Comparison of ENCODE assay signal across 29 cellular contexts in the genomic region with DNA sequence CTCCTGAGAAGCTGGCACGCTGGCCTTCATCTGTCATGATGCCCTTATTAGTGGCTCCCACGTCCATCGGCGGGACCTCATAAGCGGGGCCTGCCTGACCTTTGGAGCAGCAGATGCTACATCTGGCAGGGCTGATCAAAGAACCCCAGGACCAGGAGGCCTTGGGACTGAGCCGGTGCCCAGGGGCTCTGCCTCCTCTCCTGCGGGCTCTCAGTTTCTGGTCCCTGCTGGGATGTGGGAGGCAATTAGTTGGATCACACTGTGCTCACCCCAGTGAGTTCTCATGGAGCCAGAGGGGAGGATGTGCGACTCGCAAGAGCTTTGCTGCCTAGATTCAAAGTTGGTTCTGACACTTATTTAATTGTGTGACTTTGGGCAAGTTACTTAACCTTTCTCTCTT. TPM values are rescaled to one million over a fixed set of nuclear protein-coding genes. Genes with fewer than 3 reads are reported as not detected.
"Had no signal": no experiment of that assay in that cellular context is flagged by ENCODE, and none has a peak within 500 bp of the region (broad histone marks: within the 10 kb centered on the region; RNA-seq: fewer than 3 reads in every experiment).

No MANE protein-coding gene starts in this region.

- H3K4me1 ChIP-seq: pancreas, prostate gland, right lobe of liver, stomach, thyroid gland, upper lobe of left lung, vagina had no signal

- H2AFZ ChIP-seq: neural progenitor cell had no signal

- H3K4me2 ChIP-seq: neural progenitor cell had no signal

- H3K9ac ChIP-seq: neural progenitor cell had no signal

- FAIRE-seq: pancreas, small intestine, urothelium cell line had no signal

- H3K4me3 Mint-ChIP-seq: naive thymus-derived CD4-positive, alpha-beta T cell; nephron; neural progenitor cell; stimulated activated effector memory CD8-positive, alpha-beta T cell treated with anti-CD3 and anti-CD28 coated beads, Interleukin-12 subunit alpha, Interleukin-12 subunit beta, amount 100 ng/mL, for 72 hours; stimulated activated naive B cell treated with anti-CD40 and anti-IgM and Interleukin-4, amounts not matched to agents 10 μg/mL and 1 μg/mL and 100 μg/mL, for 72 hours; stimulated activated naive CD8-positive, alpha-beta T cell treated with anti-CD3 and anti-CD28 coated beads, Interleukin-15, Interleukin-2, amounts not matched to agents 100 ng/mL and 50 ng/mL, for 24 hours had no signal

- H3K27ac Mint-ChIP-seq: nephron; neural progenitor cell; stimulated activated effector memory CD8-positive, alpha-beta T cell treated with anti-CD3 and anti-CD28 coated beads, Interleukin-12 subunit alpha, Interleukin-12 subunit beta, amount 100 ng/mL, for 72 hours; stimulated activated naive B cell treated with anti-CD40 and anti-IgM and Interleukin-4, amounts not matched to agents 10 μg/mL and 1 μg/mL and 100 μg/mL, for 72 hours; stimulated activated naive CD8-positive, alpha-beta T cell treated with anti-CD3 and anti-CD28 coated beads, Interleukin-15, Interleukin-2, amounts not matched to agents 100 ng/mL and 50 ng/mL, for 24 hours had no signal

- H3K27me3 ChIP-seq: neural progenitor cell, pancreas, right lobe of liver, thyroid gland, tibial nerve, upper lobe of left lung, vagina had no signal

- H3K36me3 Mint-ChIP-seq: neural progenitor cell; stimulated activated effector memory CD8-positive, alpha-beta T cell treated with anti-CD3 and anti-CD28 coated beads, Interleukin-12 subunit alpha, Interleukin-12 subunit beta, amount 100 ng/mL, for 72 hours; stimulated activated naive B cell treated with anti-CD40 and anti-IgM and Interleukin-4, amounts not matched to agents 10 μg/mL and 1 μg/mL and 100 μg/mL, for 72 hours had no signal

- H3K4me1 Mint-ChIP-seq: neural progenitor cell had no signal

- H3K4me3 ChIP-seq: neural progenitor cell, pancreas, prostate gland, right lobe of liver, sigmoid colon, stomach, thoracic aorta, thyroid gland, tibial nerve, upper lobe of left lung, vagina had no signal

- H3K36me3 ChIP-seq: neural progenitor cell, pancreas, prostate gland, right lobe of liver, sigmoid colon, stomach, thoracic aorta, thyroid gland, tibial nerve, upper lobe of left lung, vagina had no signal

- DNase-seq: naive thymus-derived CD4-positive, alpha-beta T cell; occipital lobe; pancreas; right cardiac atrium; right lobe of liver; sigmoid colon; small intestine; stimulated activated CD4-positive, alpha-beta T cell treated with anti-CD3 and anti-CD28 coated beads, Interleukin-15, amount 100 ng/mL, for 24 hours; stimulated activated CD4-positive, alpha-beta T cell treated with anti-CD3 and anti-CD28 coated beads, Interleukin-2, amount 100 ng/mL, for 24 hours; stimulated activated CD4-positive, alpha-beta T cell treated with anti-CD3 and anti-CD28 coated beads, Interleukin-2, amount 100 ng/mL, for 48 hours; stimulated activated CD4-positive, alpha-beta T cell treated with anti-CD3 and anti-CD28 coated beads, Interleukin-4, amount 100 ng/mL, for 24 hours; stimulated activated naive B cell treated with anti-CD40 and anti-IgM and Interleukin-4, amounts not matched to agents 10 μg/mL and 1 μg/mL and 100 μg/mL, for 72 hours; stimulated activated naive CD4-positive, alpha-beta T cell treated with Interleukin-2 at 50 U/mL for 16 hours; stomach; thyroid gland; trophoblast cell; upper lobe of left lung had no signal

- H3K27ac ChIP-seq: neural progenitor cell, pancreas, prostate gland, right lobe of liver, sigmoid colon, stomach, thoracic aorta, thyroid gland, tibial nerve, upper lobe of left lung, vagina had no signal

- ATAC-seq: naive thymus-derived CD4-positive, alpha-beta T cell; pancreas; stimulated activated effector memory CD8-positive, alpha-beta T cell treated with anti-CD3 and anti-CD28 coated beads, Interleukin-12 subunit alpha, Interleukin-12 subunit beta, amount 100 ng/mL, for 72 hours; stimulated activated naive B cell treated with anti-CD40 and anti-IgM and Interleukin-4, amounts not matched to agents 10 μg/mL and 1 μg/mL and 100 μg/mL, for 72 hours had no signal

- H3K9me3 ChIP-seq: pancreas, prostate gland, right lobe of liver, thyroid gland, vagina had no signal

RNA-seq across cellular contexts. Expression of gene SFRP5, which starts 28.7 kb away (rescaled TPM):
- total RNA-seq: osteocyte, pulmonary artery endothelial cell had no signal

RNA-seq across cellular contexts. Expression of gene GOLGA7B, which starts 49.2 kb away (rescaled TPM):
- total RNA-seq: skeletal muscle tissue had no signal
